Comparison of ENCODE assay signal across 8 cellular contexts in the genomic region with DNA sequence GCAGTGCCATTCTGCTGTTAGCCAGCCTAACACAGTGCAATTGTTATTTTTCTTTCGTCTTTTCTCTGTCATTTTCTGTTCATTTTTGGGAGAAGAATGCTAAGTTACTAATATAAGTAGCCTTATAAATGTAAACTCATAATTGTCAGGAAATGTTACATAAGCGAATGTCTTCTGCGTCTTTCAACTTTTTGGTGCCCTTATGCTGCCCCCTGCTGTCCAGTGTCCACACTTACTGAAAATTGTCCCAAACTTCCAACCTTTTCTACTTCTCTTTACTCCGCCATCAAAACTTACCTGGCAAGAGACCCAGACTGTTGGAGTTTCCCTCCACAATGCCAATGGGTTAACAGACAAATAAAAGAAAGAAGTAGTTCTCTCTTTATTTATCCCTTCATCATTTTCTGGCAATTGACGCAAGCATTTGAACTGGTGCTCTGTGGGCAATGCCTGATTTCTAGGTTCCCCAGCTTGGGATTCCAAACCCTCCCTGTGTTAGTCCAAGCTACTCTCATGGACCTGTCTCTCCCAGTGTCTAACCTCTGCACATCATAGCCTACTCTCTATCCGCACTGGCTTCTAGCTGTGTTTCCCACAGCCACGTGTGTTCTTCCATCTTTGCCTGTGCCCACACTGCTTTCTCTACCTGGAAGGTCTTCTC. TPM values are rescaled to one million over a fixed set of nuclear protein-coding genes. Genes with fewer than 3 reads are reported as not detected.
DNase-seq lines count a peak whose midpoint lies in the region; ATAC-seq, FAIRE-seq and TF ChIP-seq lines count a peak whose summit lies in the region.

No MANE protein-coding gene starts in this region.

- H3K9me3 ChIP-seq in OCI-LY1 (ENCODE audit: low read length) = no peaks in the 10 kb centered on the region
- H3K9me3 ChIP-seq in naive thymus-derived CD4-positive, alpha-beta T cell (ENCODE audit: control insufficient read depth in 2 of 3, low read length in 3 of 3) = no peaks in the 10 kb centered on the region

- CTCF ChIA-PET in naive thymus-derived CD4-positive, alpha-beta T cell (lab: Charles Lee) = interaction anchor here (0.9 to 3.8 kb wide), 12 partner anchors 9 to 636 kb away, joined by 3 to 18 read pairs (median 4); no protein-coding TSS in a partner anchor

- peaks cover 6% of the 10 kb centered on the region for H3K36me3 ChIP-seq in OCI-LY1 (ENCODE audit: insufficient read depth, low read length)
- no peaks in the 10 kb centered on the region for H3K36me3 ChIP-seq in naive thymus-derived CD4-positive, alpha-beta T cell (ENCODE audit: control insufficient read depth in 2 of 3, insufficient read depth in 3 of 3, low read length in 3 of 3)

- H3K9me3 Mint-ChIP-seq in naive thymus-derived CD4-positive, alpha-beta T cell = no peaks in the 10 kb centered on the region
- no peaks in the 10 kb centered on the region for H3K9me3 Mint-ChIP-seq in stimulated activated memory B cell treated with anti-CD40 and anti-IgM and Interleukin-4, amounts not matched to agents 10 μg/mL and 1 μg/mL and 100 μg/mL, for 72 hours

- H4K20me1 ChIP-seq in OCI-LY1 (ENCODE audit: insufficient read depth, low read length) = no peaks in the 10 kb centered on the region

- no peak overlapping the region for H3K27ac ChIP-seq in OCI-LY1 (ENCODE audit: low read depth, low read length, poor library complexity, severe bottlenecking)
- H3K27ac ChIP-seq in naive thymus-derived CD4-positive, alpha-beta T cell (ENCODE audit: low read depth, low read length) = peak overlapping the region; percentile 41

- H3K79me2 ChIP-seq in OCI-LY1 (ENCODE audit: insufficient read depth, low read length) = peaks cover 68% of the 10 kb centered on the region

- H3K27me3 ChIP-seq in OCI-LY1 (ENCODE audit: insufficient read depth, low read length) = no peaks in the 10 kb centered on the region
- no peaks in the 10 kb centered on the region for H3K27me3 ChIP-seq in naive thymus-derived CD4-positive, alpha-beta T cell (ENCODE audit: control insufficient read depth in 2 of 2, insufficient read depth in 2 of 2, low read length in 2 of 2)

- peak; percentile 82 for TF ChIP-seq CTCF in OCI-LY1 (IDR thresholded peaks at IDR 0.05; ENCODE audit: low read length)

- peaks cover 35% of the 10 kb centered on the region for H3K4me1 ChIP-seq in OCI-LY1 (ENCODE audit: insufficient read depth, low read length, severe bottlenecking)
- H3K4me1 ChIP-seq in naive thymus-derived CD4-positive, alpha-beta T cell (ENCODE audit: control insufficient read depth in 2 of 2, insufficient read depth in 2 of 2, low read length in 2 of 2) = peaks cover 9 to 33% of the 10 kb centered on the region in 2 donors

- H3K27ac Mint-ChIP-seq in naive thymus-derived CD4-positive, alpha-beta T cell = peak overlapping the region; percentile 26 to 92 (median 75)
- H3K27ac Mint-ChIP-seq in stimulated activated memory B cell treated with anti-CD40 and anti-IgM and Interleukin-4, amounts not matched to agents 10 μg/mL and 1 μg/mL and 100 μg/mL, for 72 hours = no peak overlapping the region

- peak overlapping the region; percentile 11 to 85 (median 64) for H3K4me3 Mint-ChIP-seq in naive thymus-derived CD4-positive, alpha-beta T cell
- no peak overlapping the region for H3K4me3 Mint-ChIP-seq in stimulated activated memory B cell treated with anti-CD40 and anti-IgM and Interleukin-4, amounts not matched to agents 10 μg/mL and 1 μg/mL and 100 μg/mL, for 72 hours

- peak; percentile 95 for FAIRE-seq in H54 (lab: Jason Lieb, UNC)

- intact Hi-C loops in naive thymus-derived CD4-positive, alpha-beta T cell (cut with micrococcal nuclease) = loop anchor here (1.0 to 5.0 kb wide), 9 partner anchors 8 to 640 kb away; no protein-coding TSS in a partner anchor

- 0 out of 2 replicates have a peak, but pooled peaks cover 6% of the 10 kb centered on the region for H3F3A ChIP-seq in OCI-LY1 (ENCODE audit: insufficient read depth, low read length)

- no peak overlapping the region for H2AFZ ChIP-seq in OCI-LY1 (ENCODE audit: low read length)

- no peaks in the 10 kb centered on the region for H3K9me2 ChIP-seq in OCI-LY1 (ENCODE audit: low read depth, low read length)

- H3K36me3 Mint-ChIP-seq in naive thymus-derived CD4-positive, alpha-beta T cell = peaks cover 4 to 12% (median 6%) of the 10 kb centered on the region in 5 donors
- peaks cover 6% of the 10 kb centered on the region for H3K36me3 Mint-ChIP-seq in stimulated activated memory B cell treated with anti-CD40 and anti-IgM and Interleukin-4, amounts not matched to agents 10 μg/mL and 1 μg/mL and 100 μg/mL, for 72 hours

- H3K9ac ChIP-seq in OCI-LY1 (ENCODE audit: low read length) = no peak overlapping the region

- H3K27me3 Mint-ChIP-seq in naive thymus-derived CD4-positive, alpha-beta T cell = no peaks in the 10 kb centered on the region
- no peaks in the 10 kb centered on the region for H3K27me3 Mint-ChIP-seq in stimulated activated memory B cell treated with anti-CD40 and anti-IgM and Interleukin-4, amounts not matched to agents 10 μg/mL and 1 μg/mL and 100 μg/mL, for 72 hours

- H3K4me2 ChIP-seq in OCI-LY1 (ENCODE audit: low read length) = peak overlapping the region; percentile 44; the same call in 1 of the 2 replicates

- peak; percentile 92 for ATAC-seq in naive thymus-derived CD4-positive, alpha-beta T cell
- peak; percentile 64 for ATAC-seq in stimulated activated memory B cell treated with anti-CD40 and anti-IgM and Interleukin-4, amounts not matched to agents 10 μg/mL and 1 μg/mL and 100 μg/mL, for 72 hours
- ATAC-seq in GM19467 (IDR thresholded peaks at IDR 0.05; ENCODE audit: unreplicated experiment) = no peak

- POLR2A ChIA-PET in naive thymus-derived CD4-positive, alpha-beta T cell (lab: Charles Lee) = interaction anchor here (0.6 to 1.9 kb wide), 6 partner anchors 10 to 112 kb away, joined by 3 to 7 read pairs (median 5); no protein-coding TSS in a partner anchor

- H3K4me1 Mint-ChIP-seq in naive thymus-derived CD4-positive, alpha-beta T cell = peaks cover 29 to 91% (median 70%) of the 10 kb centered on the region in 7 donors
- peaks cover 32% of the 10 kb centered on the region for H3K4me1 Mint-ChIP-seq in stimulated activated memory B cell treated with anti-CD40 and anti-IgM and Interleukin-4, amounts not matched to agents 10 μg/mL and 1 μg/mL and 100 μg/mL, for 72 hours

- H3K4me3 ChIP-seq in OCI-LY1 (ENCODE audit: low read depth, low read length, poor library complexity, severe bottlenecking) = no peak overlapping the region
- no peak overlapping the region for H3K4me3 ChIP-seq in naive thymus-derived CD4-positive, alpha-beta T cell (ENCODE audit: low read length)

- no peak for TF ChIP-seq POLR2A in H54 (IDR thresholded peaks at IDR 0.05; ENCODE audit: low read depth, low read length)
- no peak for TF ChIP-seq POLR2A in erythroblast (IDR thresholded peaks at IDR 0.05; ENCODE audit: low read length)

- peak; percentile 77 for DNase-seq in CD1c-positive myeloid dendritic cell (ENCODE audit: extremely low spot score)
- DNase-seq in H54 (ENCODE audit: insufficient read length, low spot score) = no peak
- peak; percentile 51 for DNase-seq in activated T-cell treated with anti-CD3 and anti-CD28 coated beads for 48 hours (ENCODE audit: low read depth)
- DNase-seq in erythroblast (lab: John Stamatoyannopoulos, UW) = peak; percentile 79 to 90
- peak; percentile 44 to 79 (median 73) for DNase-seq in naive thymus-derived CD4-positive, alpha-beta T cell

RNA-seq across cellular contexts. Expression of gene EPC1, which starts 21.0 kb away (rescaled TPM):
- total RNA-seq in naive thymus-derived CD4-positive, alpha-beta T cell = 100 to 1,000 TPM in 4 of 5 experiments, 10 to 100 TPM in 1; 46.0 to 156 (median 117) TPM
- 10 to 100 TPM; 50.0 to 63.3 TPM for polyA plus RNA-seq in naive thymus-derived CD4-positive, alpha-beta T cell
